ENCODE assay signal across 10 cellular contexts in genomic region chr16:28609631-28610594, GRCh38. TPM values are rescaled to one million over a fixed set of nuclear protein-coding genes. Genes with fewer than 3 reads are reported as not detected.
DNase-seq lines count a peak whose midpoint lies in the region; ATAC-seq and TF ChIP-seq lines count a peak whose summit lies in the region.
"Had no signal": no experiment of that assay in that cellular context is flagged by ENCODE, and none has a peak within 500 bp of the region (broad histone marks: within the 10 kb centered on the region; RNA-seq: fewer than 3 reads in every experiment).

Gene SULT1A1, minus strand, starts transcription at chr16:28610044. Its CDS starts 1,189 bp downstream, at chr16:28608855.

- H3K9me3 Mint-ChIP-seq in chondrocyte (ENCODE audit: low read depth), result no peaks in the 10 kb centered on the region
- H3K9me3 Mint-ChIP-seq in type B pancreatic cell, result no peaks in the 10 kb centered on the region

- no peaks in the 10 kb centered on the region for H3K36me3 Mint-ChIP-seq in chondrocyte (ENCODE audit: low read depth)
- H3K36me3 Mint-ChIP-seq in type B pancreatic cell, result no peaks in the 10 kb centered on the region

- TF ChIP-seq CTCF in chondrocyte (IDR thresholded peaks at IDR 0.05), result no peak
- no peak for TF ChIP-seq CTCF in type B pancreatic cell (conservative IDR thresholded peaks at IDR 0.05)

- H3K4me3 Mint-ChIP-seq in chondrocyte (ENCODE audit: unreplicated experiment) (peak within 1 kb of the TSS; percentile 28), type B pancreatic cell (peak within 1 kb of the TSS; percentile 67)

- peaks cover 7% of the 10 kb centered on the region for H3K4me1 Mint-ChIP-seq in chondrocyte (ENCODE audit: low read depth)
- H3K4me1 Mint-ChIP-seq in type B pancreatic cell (ENCODE audit: unreplicated experiment), result peaks cover 11% of the 10 kb centered on the region

- DNase-seq in activated effector memory CD4-positive, alpha-beta T cell treated with anti-CD3 and anti-CD28 coated beads, Interleukin-2, amount 50 U/mL, for 16 hours, result peak; percentile 55
- DNase-seq in activated effector memory CD4-positive, alpha-beta T cell treated with Interleukin-2 at 50 U/mL for 16 hours, result no peak
- DNase-seq in chondrocyte (ENCODE audit: low spot score) (peak; percentile 80), mesenteric fat pad (ENCODE audit: low spot score) (peak; percentile 90), type B pancreatic cell (ENCODE audit: extremely low spot score, unreplicated experiment) (no peak), DMS153 (lab: John Stamatoyannopoulos, UW) (no peak)
- DNase-seq: GM23248, SHP77 had no signal

- H3K27ac Mint-ChIP-seq in chondrocyte (ENCODE audit: unreplicated experiment) (no peak within 1 kb of the TSS), type B pancreatic cell (peak within 1 kb of the TSS; percentile 48)

- H3K27me3 Mint-ChIP-seq in chondrocyte (ENCODE audit: low read depth) (no peaks in the 10 kb centered on the region), type B pancreatic cell (peaks cover 3% of the 10 kb centered on the region)

- ATAC-seq in GM21528 (IDR thresholded peaks at IDR 0.05; ENCODE audit: low FRiP score, unreplicated experiment) (no peak), GM21526 (IDR thresholded peaks at IDR 0.05; ENCODE audit: low FRiP score, unreplicated experiment) (no peak)

RNA-seq across cellular contexts. Expression of gene SULT1A1, which starts in this region (rescaled TPM):
- total RNA-seq in chondrocyte (1.1 to 4.9 TPM (median 2.2 TPM) in 3 replicates), mesenteric fat pad (36.2 TPM), type B pancreatic cell (ENCODE audit: low replicate concordance) (15.9 and 22.2 TPM in 2 replicates)
- total RNA-seq: GM23248 had no signal

Comparison
In these comparisons a context has a peak if more than half of its experiments do, and no peak if none do; other contexts are left out.
1. DNase-seq: peak in activated effector memory CD4-positive, alpha-beta T cell treated with anti-CD3 and anti-CD28 coated beads, Interleukin-2, amount 50 U/mL, for 16 hours (single experiment), chondrocyte (single experiment) and mesenteric fat pad (single experiment); none in activated effector memory CD4-positive, alpha-beta T cell treated with Interleukin-2 at 50 U/mL for 16 hours (single experiment), type B pancreatic cell (single experiment) and DMS153 (single experiment).